ENCODE assay signal across 13 cellular contexts in genomic region chr11:74090701-74091100, GRCh38.
DNase-seq lines count a peak whose midpoint lies in the region; TF ChIP-seq lines count a peak whose summit lies in the region.
"Had no signal": no experiment of that assay in that cellular context is flagged by ENCODE, and none has a peak within 500 bp of the region (broad histone marks: within the 10 kb centered on the region; RNA-seq: fewer than 3 reads in every experiment).

No MANE protein-coding gene starts in this region.

- H3K4me3 ChIP-seq in Peyer's patch, result no peak overlapping the region
- no peak overlapping the region for H3K4me3 ChIP-seq in fibroblast of lung (replicated peaks in 1 of 4; ENCODE audit: control extremely low read depth in 1 of 4, insufficient read depth in 1 of 4, low read depth in 3 of 4, low read length in 4 of 4)
- H3K4me3 ChIP-seq in esophagus squamous epithelium, result no peak overlapping the region
- H3K4me3 ChIP-seq: BLaER1 treated with 17β-estradiol and CSF1 and Interleukin-3, amounts not matched to agents 10 nM and 100 nM had no signal

- no peak overlapping the region for H3K9ac ChIP-seq in fibroblast of lung (ENCODE audit: insufficient read depth, low read length)

- H4K20me1 ChIP-seq in fibroblast of lung (ENCODE audit: control insufficient read depth, extremely low read depth, insufficient read depth, low read length), result no peaks in the 10 kb centered on the region
- H4K20me1 ChIP-seq: BLaER1 treated with 17β-estradiol and CSF1 and Interleukin-3, amounts not matched to agents 10 nM and 100 nM had no signal

- DNase-seq in ACHN, result peak; percentile 4
- no peak for DNase-seq in GM10266 (ENCODE audit: extremely low spot score)
- DNase-seq in Peyer's patch, result no peak
- DNase-seq in fibroblast of lung (ENCODE audit: low read depth in 2 of 2), result peak; percentile 33 to 37
- no peak for DNase-seq in NCI-H1105 treated with DMSO at 0.1 percent for 48 hours (lab: John Stamatoyannopoulos, UW)
- DNase-seq in head of caudate nucleus, result no peak
- DNase-seq in esophagus squamous epithelium (lab: John Stamatoyannopoulos, UW), result no peak
- DNase-seq in cerebellum (ENCODE audit: low spot score), result no peak
- DNase-seq: activated CD8-positive, alpha-beta T cell treated with anti-CD3 and anti-CD28 coated beads for 36 hours; activated naive CD8-positive, alpha-beta T cell treated with anti-CD3 and anti-CD28 coated beads, Interleukin-2, amount 10 ng/mL, durations not matched to agents 7 days and 5 days; NCI-H510A treated with DMSO at 0.1 percent for 48 hours; stimulated activated CD4-positive, alpha-beta T cell treated with anti-CD3 and anti-CD28 coated beads, Interleukin-12 subunit alpha, Interleukin-12 subunit beta, amount 100 ng/mL, for 4 hours had no signal

- intact Hi-C loops in head of caudate nucleus (cut with DNase I) (no loop called here), esophagus squamous epithelium (cut with DNase I) (loop anchor here (10.0 kb wide), 1 partner anchor 126 kb away; no protein-coding TSS in a partner anchor)

- H3K27me3 ChIP-seq in Peyer's patch (no peaks in the 10 kb centered on the region), fibroblast of lung (ENCODE audit: control insufficient read depth, insufficient read depth, low read length) (no peaks in the 10 kb centered on the region), esophagus squamous epithelium (no peaks in the 10 kb centered on the region)
- H3K27me3 ChIP-seq: BLaER1 treated with 17β-estradiol and CSF1 and Interleukin-3, amounts not matched to agents 10 nM and 100 nM had no signal

- in situ Hi-C loops in ACHN (cut with HindIII; ENCODE audit: low pct_ligation_motif_present, low pct_unique_long_range_greater_than_20kb, low sequenced_read_pairs), result no loop called here

- H3K79me2 ChIP-seq in fibroblast of lung (ENCODE audit: control insufficient read depth, insufficient read depth, low read length), result no peaks in the 10 kb centered on the region

- H3K4me2 ChIP-seq in fibroblast of lung (ENCODE audit: extremely low read depth, insufficient read depth, low read length), result no peak overlapping the region
- H3K4me2 ChIP-seq: BLaER1 treated with 17β-estradiol and CSF1 and Interleukin-3, amounts not matched to agents 10 nM and 100 nM had no signal

- H3K9me3 ChIP-seq in Peyer's patch (no peaks in the 10 kb centered on the region), fibroblast of lung (ENCODE audit: control insufficient read depth, insufficient read depth, low read depth, low read length) (no peaks in the 10 kb centered on the region), esophagus squamous epithelium (no peaks in the 10 kb centered on the region)
- H3K9me3 ChIP-seq: BLaER1 treated with 17β-estradiol and CSF1 and Interleukin-3, amounts not matched to agents 10 nM and 100 nM had no signal

- no peak for TF ChIP-seq POLR2A in Peyer's patch (IDR thresholded peaks at IDR 0.05)
- TF ChIP-seq POLR2A in esophagus squamous epithelium (IDR thresholded peaks at IDR 0.05), result no peak

- no peak overlapping the region for H2AFZ ChIP-seq in fibroblast of lung (ENCODE audit: low read length)

- WGBS in esophagus squamous epithelium, 2 donors, result 85% methylated on average over 3 of the region's 3 CpGs

- H3K27ac ChIP-seq in Peyer's patch (no peak overlapping the region), fibroblast of lung (ENCODE audit: insufficient read depth, low read length) (no peak overlapping the region), esophagus squamous epithelium (no peak overlapping the region)
- H3K27ac ChIP-seq: BLaER1 treated with 17β-estradiol and CSF1 and Interleukin-3, amounts not matched to agents 10 nM and 100 nM had no signal

- no peaks in the 10 kb centered on the region for H3K4me1 ChIP-seq in Peyer's patch
- H3K4me1 ChIP-seq in fibroblast of lung (ENCODE audit: control insufficient read depth, extremely low read depth, insufficient read depth, low read length), result no peaks in the 10 kb centered on the region
- no peaks in the 10 kb centered on the region for H3K4me1 ChIP-seq in esophagus squamous epithelium

- peak; percentile 30 for TF ChIP-seq CTCF in GM10266 (IDR thresholded peaks at IDR 0.05; ENCODE audit: control insufficient read depth, insufficient read depth, low read depth, missing control alignments)
- TF ChIP-seq CTCF in Peyer's patch (IDR thresholded peaks at IDR 0.05), result peak in 4 of 6 experiments; percentile 11 to 19 (median 15)
- peak; percentile 26 to 41 for TF ChIP-seq CTCF in fibroblast of lung (conservative IDR thresholded peaks at IDR 0.05 in 1 of 2, IDR thresholded peaks at IDR 0.05 in 1 of 2; ENCODE audit: low read depth in 1 of 2, low read length in 2 of 2)
- peak in 2 of 6 experiments; percentile 11 to 25 for TF ChIP-seq CTCF in esophagus squamous epithelium (IDR thresholded peaks at IDR 0.05)

- H3K36me3 ChIP-seq in Peyer's patch (peaks cover 0 to 69% (median 0%) of the 10 kb centered on the region in 3 donors), fibroblast of lung (ENCODE audit: control insufficient read depth, insufficient read depth, low read length) (peaks cover 4% of the 10 kb centered on the region), esophagus squamous epithelium (peaks cover 4 to 99% (median 8%) of the 10 kb centered on the region in 3 donors)

Comparison
In these comparisons a context has a peak if more than half of its experiments do, and no peak if none do; other contexts are left out.
1. DNase-seq: peak in ACHN (single experiment) and fibroblast of lung (2 of 2); none in GM10266 (single experiment), Peyer's patch (0 of 3), NCI-H1105 treated with DMSO at 0.1 percent for 48 hours (single experiment), head of caudate nucleus (0 of 42), esophagus squamous epithelium (single experiment) and cerebellum (single experiment).